Comparison of ENCODE assay signal across 2 cellular contexts in genomic region chr15:32983679-32984078, GRCh38.
TF ChIP-seq lines count a peak whose summit lies in the region.

No MANE protein-coding gene starts in this region.

TF ChIP-seq in IMR-90, 13 proteins besides CTCF, POLR2A, EP300 and RAD21:
- TF ChIP-seq RFX5 (IDR thresholded peaks at IDR 0.05; ENCODE audit: low read depth, low read length) (no peak), BHLHE40 (IDR thresholded peaks at IDR 0.05; ENCODE audit: low read depth, low read length) (no peak), FOS (IDR thresholded peaks at IDR 0.05; ENCODE audit: low read depth, low read length) (no peak), RCOR1 (IDR thresholded peaks at IDR 0.05; ENCODE audit: insufficient replicate concordance, low read length) (no peak), SMC3 (IDR thresholded peaks at IDR 0.05; ENCODE audit: low read depth, low read length) (no peak), MXI1 (IDR thresholded peaks at IDR 0.05; ENCODE audit: borderline replicate concordance, low read depth, low read length) (no peak), CHD1 (IDR thresholded peaks at IDR 0.05; ENCODE audit: low read depth, low read length) (no peak), CEBPB (IDR thresholded peaks at IDR 0.05; ENCODE audit: low read depth, low read length) (no peak), NFE2L2 (IDR thresholded peaks at IDR 0.05; ENCODE audit: low read depth, low read length) (no peak), ELK1 (IDR thresholded peaks at IDR 0.05; ENCODE audit: borderline replicate concordance, low read depth, low read length) (no peak), MAFK (IDR thresholded peaks at IDR 0.05; ENCODE audit: low read depth, low read length) (no peak)
TF ChIP-seq in IMR-90: peak in this region for 0.

TF ChIP-seq in H1, 55 proteins besides CTCF, POLR2A, EP300 and RAD21:
- no peak for TF ChIP-seq CBX5 (IDR thresholded peaks at IDR 0.05; ENCODE audit: low read depth, low read length)
